In genomic region chr15:85582719-85583089, GRCh38 we compare ENCODE assay signal across 9 cellular contexts.
DNase-seq lines count a peak whose midpoint lies in the region; ATAC-seq, FAIRE-seq and TF ChIP-seq lines count a peak whose summit lies in the region.
"Had no signal": no experiment of that assay in that cellular context is flagged by ENCODE, and none has a peak within 500 bp of the region (broad histone marks: within the 10 kb centered on the region; RNA-seq: fewer than 3 reads in every experiment).

No MANE protein-coding gene starts in this region.

- peaks cover 67% of the 10 kb centered on the region for H3K4me1 Mint-ChIP-seq in T-helper 17 cell
- peaks cover 25% of the 10 kb centered on the region for H3K4me1 Mint-ChIP-seq in astrocyte (ENCODE audit: low read depth, unreplicated experiment)
- H3K4me1 Mint-ChIP-seq in memory B cell = peaks cover 62% of the 10 kb centered on the region
- H3K4me1 Mint-ChIP-seq in Caco-2 (ENCODE audit: low read depth, unreplicated experiment) = peaks cover 15% of the 10 kb centered on the region

- H3K79me2 ChIP-seq in astrocyte (ENCODE audit: insufficient read depth, low read length) = peaks cover 36% of the 10 kb centered on the region

- DNase-seq in GM12864 (ENCODE audit: low read depth) = no peak
- peak; percentile 25 to 55 (median 54) for DNase-seq in T-helper 17 cell
- DNase-seq in astrocyte (ENCODE audit: low read depth) = peak; percentile 49
- peak; percentile 40 to 50 for DNase-seq in memory B cell (ENCODE audit: low spot score in 2 of 2)
- DNase-seq in stimulated activated CD8-positive, alpha-beta memory T cell treated with anti-CD3 and anti-CD28 coated beads, Interleukin-7, amount 100 ng/mL, for 1 hour (ENCODE audit: low read depth in 2 of 2) = peak; percentile 37 to 45
- DNase-seq in Caco-2 = no peak
- no peak for DNase-seq in NCI-H526 (lab: John Stamatoyannopoulos, UW)

- no peaks in the 10 kb centered on the region for H3K9me3 Mint-ChIP-seq in astrocyte (ENCODE audit: unreplicated experiment)
- H3K9me3 Mint-ChIP-seq in memory B cell = no peaks in the 10 kb centered on the region
- H3K9me3 Mint-ChIP-seq in Caco-2 (ENCODE audit: unreplicated experiment) = no peaks in the 10 kb centered on the region

- H3K27ac ChIP-seq in astrocyte (ENCODE audit: low read depth, low read length) = no peak overlapping the region
- H3K27ac ChIP-seq: HL-60 had no signal

- H3K36me3 ChIP-seq in astrocyte (ENCODE audit: insufficient read depth, low read length) = peaks cover 15% of the 10 kb centered on the region
- peaks cover 7% of the 10 kb centered on the region for H3K36me3 ChIP-seq in Caco-2 (ENCODE audit: control insufficient read depth, insufficient read depth, low read length)

- H3K9me3 ChIP-seq in T-helper 17 cell (ENCODE audit: control insufficient read depth, low read length, poor library complexity, severe bottlenecking) (no peaks in the 10 kb centered on the region), astrocyte (ENCODE audit: insufficient read depth, low read depth, low read length) (no peaks in the 10 kb centered on the region), Caco-2 (no peaks in the 10 kb centered on the region)

- H3K27me3 Mint-ChIP-seq in T-helper 17 cell (no peaks in the 10 kb centered on the region), astrocyte (ENCODE audit: low read depth, unreplicated experiment) (no peaks in the 10 kb centered on the region), memory B cell (no peaks in the 10 kb centered on the region), Caco-2 (ENCODE audit: insufficient read depth, unreplicated experiment) (no peaks in the 10 kb centered on the region)

- FAIRE-seq in astrocyte (lab: Jason Lieb, UNC) = no peak

- H4K20me1 ChIP-seq in astrocyte (ENCODE audit: insufficient read depth, low read length) = peaks cover 46% of the 10 kb centered on the region

- H3K27me3 ChIP-seq in astrocyte (ENCODE audit: insufficient read depth, low read length) (no peaks in the 10 kb centered on the region), Caco-2 (replicated peaks; ENCODE audit: control insufficient read depth, insufficient read depth, low read length) (no peaks in the 10 kb centered on the region)

- no peak overlapping the region for H3K4me2 ChIP-seq in astrocyte (ENCODE audit: low read length)

- H3K4me3 Mint-ChIP-seq in T-helper 17 cell (peak overlapping the region; percentile 96), astrocyte (ENCODE audit: unreplicated experiment) (no peak overlapping the region), memory B cell (peak overlapping the region; percentile 75), Caco-2 (ENCODE audit: unreplicated experiment) (no peak overlapping the region)

- no peak for TF ChIP-seq CTCF in GM12864 (IDR thresholded peaks at IDR 0.05; ENCODE audit: low read depth, low read length, missing control alignments)
- no peak for TF ChIP-seq CTCF in astrocyte (IDR thresholded peaks at IDR 0.05; ENCODE audit: insufficient read depth, low read depth, low read length)
- TF ChIP-seq CTCF in Caco-2 (IDR thresholded peaks at IDR 0.05; ENCODE audit: insufficient read depth in 1 of 2, low read depth in 1 of 2, low read length in 1 of 2, severe bottlenecking in 1 of 2, unreplicated experiment in 1 of 2) = no peak

- H3K36me3 Mint-ChIP-seq in T-helper 17 cell (ENCODE audit: low read depth) = peaks cover 2% of the 10 kb centered on the region
- peaks cover 34% of the 10 kb centered on the region for H3K36me3 Mint-ChIP-seq in astrocyte (ENCODE audit: low read depth, unreplicated experiment)
- H3K36me3 Mint-ChIP-seq in memory B cell = peaks cover 27% of the 10 kb centered on the region
- peaks cover 31% of the 10 kb centered on the region for H3K36me3 Mint-ChIP-seq in Caco-2 (ENCODE audit: insufficient read depth, unreplicated experiment)

- peaks cover 9% of the 10 kb centered on the region for H3K4me1 ChIP-seq in astrocyte (ENCODE audit: insufficient read depth, low read length)
- H3K4me1 ChIP-seq in Caco-2 = peaks cover 29% of the 10 kb centered on the region

- H3K27ac Mint-ChIP-seq in T-helper 17 cell (peak overlapping the region; percentile 99), astrocyte (ENCODE audit: unreplicated experiment) (no peak overlapping the region), memory B cell (peak overlapping the region; percentile 99), Caco-2 (ENCODE audit: unreplicated experiment) (no peak overlapping the region)

- POLR2A ChIA-PET in Caco-2 (lab: Charles Lee) = no interaction called here

- no TSS peak for BruUV-seq in Caco-2 (replicated peaks; lab: Mats Ljungman, UMichigan)

- H3K9ac ChIP-seq in astrocyte (ENCODE audit: low read length) = no peak overlapping the region

- CTCF ChIA-PET in Caco-2 (lab: Charles Lee) = no interaction called here

- H3K4me3 ChIP-seq in GM12864 (ENCODE audit: low read depth, low read length) = peak overlapping the region; percentile 44
- no peak overlapping the region for H3K4me3 ChIP-seq in astrocyte (ENCODE audit: insufficient read depth, low read depth, low read length)
- H3K4me3 ChIP-seq in Caco-2 (ENCODE audit: low read depth, low read length) = no peak overlapping the region; the same call in 1 of the 2 replicates

- no peak overlapping the region for H2AFZ ChIP-seq in astrocyte (ENCODE audit: low read depth, low read length)

- peak; percentile 53 for ATAC-seq in HG02759 (IDR thresholded peaks at IDR 0.05; ENCODE audit: unreplicated experiment)
- ATAC-seq in T-helper 17 cell = peak; percentile 72
- peak; percentile 46 for ATAC-seq in memory B cell (ENCODE audit: low read depth)

- intact Hi-C loops in Caco-2 (cut with micrococcal nuclease; ENCODE audit: unreplicated experiment) = no loop called here

Comparison
In these comparisons a context has a peak if more than half of its experiments do, and no peak if none do; other contexts are left out.
1. DNase-seq: peak in T-helper 17 cell (3 of 3), astrocyte (single experiment), memory B cell (2 of 2) and stimulated activated CD8-positive, alpha-beta memory T cell treated with anti-CD3 and anti-CD28 coated beads, Interleukin-7, amount 100 ng/mL, for 1 hour (2 of 2); none in GM12864 (single experiment), Caco-2 (0 of 2) and NCI-H526 (0 of 2).
2. H3K27ac Mint-ChIP-seq: peak in T-helper 17 cell (single experiment) and memory B cell (single experiment); none in astrocyte (single experiment) and Caco-2 (single experiment).
3. H3K4me3 Mint-ChIP-seq: peak in T-helper 17 cell (single experiment) and memory B cell (single experiment); none in astrocyte (single experiment) and Caco-2 (single experiment).
4. Peak in every context shown above with its lines, with median percentiles within 50 percentile points of each other: ATAC-seq.